8 cellular contexts compared by ENCODE assay signal in the genomic region with DNA sequence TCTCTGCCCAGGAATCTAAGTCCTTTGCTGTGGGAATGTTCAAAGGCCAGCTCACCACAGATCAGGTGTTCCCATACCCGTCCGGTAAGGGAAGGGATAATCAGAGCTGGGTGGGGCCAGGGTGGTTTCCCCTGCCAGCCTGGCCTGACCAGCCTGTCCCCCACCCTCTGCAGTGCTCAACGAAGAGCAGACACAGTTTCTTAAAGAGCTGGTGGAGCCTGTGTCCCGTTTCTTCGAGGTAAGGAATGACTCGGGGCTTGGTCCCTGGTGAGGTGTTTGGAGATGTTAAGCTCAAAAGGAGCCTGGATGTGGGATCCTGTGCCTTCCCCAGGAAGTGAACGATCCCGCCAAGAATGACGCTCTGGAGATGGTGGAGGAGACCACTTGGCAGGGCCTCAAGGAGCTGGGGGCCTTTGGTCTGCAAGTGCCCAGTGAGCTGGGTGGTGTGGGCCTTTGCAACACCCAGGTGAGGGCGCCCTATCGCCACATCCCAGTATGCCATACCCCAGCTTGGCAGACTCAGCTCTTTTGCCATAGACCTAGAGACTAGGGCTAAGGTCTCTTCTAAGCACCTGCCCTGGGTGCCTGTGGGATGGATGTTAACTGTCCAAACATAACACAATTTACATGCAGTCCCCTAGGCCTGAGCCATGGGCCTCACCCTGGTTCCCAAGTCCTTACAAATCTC. TPM values are rescaled to one million over a fixed set of nuclear protein-coding genes. Genes with fewer than 3 reads are reported as not detected.
A peak's percentile ranks its signal among the peaks of the same experiment; 100 is the strongest.
DNase-seq lines count a peak whose midpoint lies in the region; ATAC-seq, FAIRE-seq and TF ChIP-seq lines count a peak whose summit lies in the region.

No MANE protein-coding gene starts in this region.

- TF ChIP-seq POLR2A in K562 (conservative IDR thresholded peaks at IDR 0.05) = no peak; the same call in 1 of the 2 replicates

- peaks cover 0 to 7% (median 0%) of the 10 kb centered on the region in 3 donors for H3K27me3 Mint-ChIP-seq in immature natural killer cell (ENCODE audit: low read depth in 3 of 3)

- TF ChIP-seq RAD21 in K562 (CRISPR knock-in tag; conservative IDR thresholded peaks at IDR 0.05 in 1 of 2, IDR thresholded peaks at IDR 0.05 in 1 of 2) = peak; percentile 7 to 44; a peak in 2 of 4 replicates

- in situ Hi-C loops in K562 (cut with MboI) = no loop called here

- H3K79me2 ChIP-seq in K562 (ENCODE audit: control insufficient read depth, insufficient read depth, low read length) = peaks cover 37% of the 10 kb centered on the region

- H3K4me1 ChIP-seq in HUES6 (ENCODE audit: control insufficient read depth, insufficient read depth, low read length) = peaks cover 39% of the 10 kb centered on the region
- peaks cover 33 to 52% of the 10 kb centered on the region in 2 experiments for H3K4me1 ChIP-seq in K562 (replicated peaks in 1 of 2; ENCODE audit: control insufficient read depth in 2 of 2, insufficient read depth in 2 of 2, low read length in 2 of 2)

- H3K9me3 ChIP-seq in HUES6 (ENCODE audit: control insufficient read depth, insufficient read depth, low read depth, low read length) = no peaks in the 10 kb centered on the region
- no peaks in the 10 kb centered on the region for H3K9me3 ChIP-seq in K562 (replicated peaks; ENCODE audit: control insufficient read depth, insufficient read depth, low read depth, low read length)

- no peaks in the 10 kb centered on the region for H3K27me3 ChIP-seq in HUES6 (ENCODE audit: control insufficient read depth, insufficient read depth, low read length)
- H3K27me3 ChIP-seq in K562 (ENCODE audit: control insufficient read depth in 2 of 2, insufficient read depth in 2 of 2, low read length in 2 of 2) = no peaks in the 10 kb centered on the region

- H3K36me3 ChIP-seq in HUES6 (ENCODE audit: control insufficient read depth, insufficient read depth, low read length) (peaks cover 49% of the 10 kb centered on the region), K562 (ENCODE audit: control insufficient read depth, insufficient read depth, low read length) (peaks cover 52% of the 10 kb centered on the region; the same call in 2 of the 3 replicates)

- BruUV-seq in K562 (replicated peaks; lab: Mats Ljungman, UMichigan) = no TSS peak

- peak overlapping the region; percentile 89 to 95 (median 90) for H3K27ac Mint-ChIP-seq in immature natural killer cell

- H3K9me3 Mint-ChIP-seq in immature natural killer cell = no peaks in the 10 kb centered on the region

- no peak for TF ChIP-seq EP300 in K562 (IDR thresholded peaks at IDR 0.05; ENCODE audit: low read length)

- peak; percentile 64 for DNase-seq in D341Med (ENCODE audit: low spot score)
- DNase-seq in T follicular helper cell (ENCODE audit: low read depth) = peak; percentile 43
- peak in 2 of 4 experiments; percentile 34 to 44 for DNase-seq in K562 (ENCODE audit: extremely low read depth in 1 of 4, low spot score in 3 of 4)
- DNase-seq in immature natural killer cell = peak; percentile 35 to 47 (median 46)
- DNase-seq in stimulated activated CD4-positive, alpha-beta T cell treated with anti-CD3 and anti-CD28 coated beads, Interleukin-1b, Interleukin-23, amount 100 ng/mL, for 4 hours (ENCODE audit: low read depth in 2 of 2) = peak; percentile 37 to 46

- H3K4me3 Mint-ChIP-seq in immature natural killer cell = peak overlapping the region; percentile 89 to 97 (median 91)

- CTCF ChIA-PET in K562 (lab: Yijun Ruan, JAX; ENCODE audit: low intra/inter-chr PET ratio) = no interaction called here

- H2AFZ ChIP-seq in K562 (ENCODE audit: low read depth, low read length) = no peak overlapping the region

- H3K27ac ChIP-seq in HUES6 (ENCODE audit: low read depth, low read length) (peak overlapping the region; percentile 91), K562 (ENCODE audit: extremely low read depth, low read depth, low read length) (peak overlapping the region; percentile 90)

- POLR2A ChIA-PET in K562 (lab: Yijun Ruan, JAX) = interaction anchor here (0.6 to 7.7 kb wide), 7 partner anchors 10 to 116 kb away, joined by 3 to 73 read pairs (median 5); a partner anchor contains a TSS

- peak overlapping the region; percentile 92 for H3K9ac ChIP-seq in HUES6 (ENCODE audit: low read length)
- H3K9ac ChIP-seq in K562 (ENCODE audit: insufficient read depth in 1 of 2, low read depth in 2 of 2, low read length in 2 of 2) = peak overlapping the region; percentile 90 to 99

- WGBS in K562 (ENCODE audit: insufficient coverage, low coverage, missing lambda C conversion rate) = 14% methylated on average over 6 of the region's 11 CpGs

- H3K4me1 Mint-ChIP-seq in immature natural killer cell = peaks cover 34 to 38% of the 10 kb centered on the region in 2 donors

- H3K4me3 ChIP-seq in HUES6 (ENCODE audit: low read depth, low read length) (peak overlapping the region; percentile 90), K562 (peak overlapping the region; percentile 87)

- peaks cover 6% of the 10 kb centered on the region for H4K20me1 ChIP-seq in K562 (replicated peaks; ENCODE audit: control insufficient read depth, insufficient read depth, low read length)

- no peak for FAIRE-seq in K562 (lab: Jason Lieb, UNC)

- H3K36me3 Mint-ChIP-seq in immature natural killer cell = peaks cover 4 to 8% (median 5%) of the 10 kb centered on the region in 3 donors

- peaks cover 6% of the 10 kb centered on the region for H3K9me1 ChIP-seq in K562 (ENCODE audit: control insufficient read depth, insufficient read depth, low read length)

- intact Hi-C loops in K562 (cut with micrococcal nuclease) = no loop called here

- peak; percentile 25 to 41 (median 29); a peak in 3 of 6 replicates for TF ChIP-seq CTCF in K562 (IDR thresholded peaks at IDR 0.05 in 2 of 3, conservative IDR thresholded peaks at IDR 0.05 in 1 of 3; ENCODE audit: insufficient read depth in 2 of 3, low read depth in 1 of 3, low read length in 3 of 3)

- peak overlapping the region; percentile 93 for H3K4me2 ChIP-seq in K562 (ENCODE audit: insufficient read depth, low read length)

- ATAC-seq in K562 = peak; percentile 23
- ATAC-seq in GM18502 (IDR thresholded peaks at IDR 0.05; ENCODE audit: poor library complexity, unreplicated experiment) = no peak
- ATAC-seq in GM19395 (IDR thresholded peaks at IDR 0.05; ENCODE audit: unreplicated experiment) = no peak

RNA-seq across cellular contexts. Expression of a gene that starts 1.0 kb away (rescaled TPM):
- 1,164 and 2,824 TPM in 2 replicates for total RNA-seq in K562 (2011; cell fraction: chromatin; rRNA removed; ENCODE audit: low replicate concordance)
- total RNA-seq in K562 (2011; cell fraction: nucleolus; rRNA removed) = 1,687 and 1,801 TPM in 2 replicates
- 1,262 and 1,361 TPM in 2 replicates for total RNA-seq in K562 (2011; cell fraction: nucleoplasm; rRNA removed)
- total RNA-seq in K562 (2014; rRNA removed) (214 and 235 TPM in 2 replicates), K562 (2014; rRNA removed; fragmentation: Illumina TruSeq; extraction: Trizol) (87.0 and 117 TPM in 2 replicates), K562 (2015; rRNA removed; fragmentation: Illumina TruSeq; extraction: Trizol) (180 and 194 TPM in 2 replicates), K562 (2021) (283 and 313 TPM in 2 replicates)
- polyA plus RNA-seq in K562 (2011; rRNA removed) (261 and 459 TPM in 2 replicates), K562 (2014; fragmentation: Illumina TruSeq; extraction: Trizol) (241 and 269 TPM in 2 replicates), K562 (2014; fragmentation: Nextera tagmentation; extraction: Ambion mirVana) (10 to 100 TPM; 25.5 to 46.2 TPM), K562 (2014; rRNA removed) (376 and 449 TPM in 2 replicates), immature natural killer cell (100 to 1,000 TPM; 138 to 180 (median 141) TPM)
- 206 and 297 TPM in 2 replicates for polyA plus RNA-seq in K562 (2011; cell fraction: cytosol; rRNA removed)
- polyA plus RNA-seq in K562 (2011; cell fraction: nucleus; rRNA removed) = 4,218 and 4,978 TPM in 2 replicates
- polyA plus RNA-seq in K562 (2012) = 380 and 644 TPM in 2 replicates
- 93.6 and 95.1 TPM in 2 replicates for polyA minus RNA-seq in K562 (2011; rRNA and poly(A)+ RNA removed)
- polyA minus RNA-seq in K562 (2011; cell fraction: cytosol; rRNA and poly(A)+ RNA removed) = 82.1 and 82.9 TPM in 2 replicates
- 363 and 519 TPM in 2 replicates for polyA minus RNA-seq in K562 (2011; cell fraction: nucleus; rRNA and poly(A)+ RNA removed)

RNA-seq across cellular contexts. Expression of a gene that starts 1.1 kb away (rescaled TPM):
- 43.5 and 75.5 TPM in 2 replicates for total RNA-seq in K562 (2011; cell fraction: chromatin; rRNA removed; ENCODE audit: low replicate concordance)
- 21.5 and 23.8 TPM in 2 replicates for total RNA-seq in K562 (2011; cell fraction: nucleolus; rRNA removed)
- total RNA-seq in K562 (2011; cell fraction: nucleoplasm; rRNA removed) = 31.9 and 46.3 TPM in 2 replicates
- 4.1 and 4.9 TPM in 2 replicates for total RNA-seq in K562 (2014; rRNA removed)
- total RNA-seq in K562 (2014; rRNA removed; fragmentation: Illumina TruSeq; extraction: Trizol) = 2.2 and 3.1 TPM in 2 replicates
- total RNA-seq in K562 (2015; rRNA removed; fragmentation: Illumina TruSeq; extraction: Trizol) = 4.0 and 4.1 TPM in 2 replicates
- total RNA-seq in K562 (2021) = 8.8 and 12.0 TPM in 2 replicates
- polyA plus RNA-seq in K562 (2011; rRNA removed) = 4.6 and 9.8 TPM in 2 replicates
- 4.1 and 4.3 TPM in 2 replicates for polyA plus RNA-seq in K562 (2011; cell fraction: cytosol; rRNA removed)
- 29.5 and 39.7 TPM in 2 replicates for polyA plus RNA-seq in K562 (2011; cell fraction: nucleus; rRNA removed)
- polyA plus RNA-seq in K562 (2012) = 11.6 and 11.9 TPM in 2 replicates
- polyA plus RNA-seq in K562 (2014; fragmentation: Illumina TruSeq; extraction: Trizol) = 6.3 and 7.8 TPM in 2 replicates
- under 1 TPM; 0.03 to 0.07 TPM for polyA plus RNA-seq in K562 (2014; fragmentation: Nextera tagmentation; extraction: Ambion mirVana)
- polyA plus RNA-seq in K562 (2014; rRNA removed) = 6.6 and 8.5 TPM in 2 replicates
- 4.0 and 5.2 TPM in 2 replicates for polyA minus RNA-seq in K562 (2011; rRNA and poly(A)+ RNA removed)
- 4.9 and 5.7 TPM in 2 replicates for polyA minus RNA-seq in K562 (2011; cell fraction: cytosol; rRNA and poly(A)+ RNA removed)
- polyA minus RNA-seq in K562 (2011; cell fraction: nucleus; rRNA and poly(A)+ RNA removed) = 7.0 and 8.4 TPM in 2 replicates
- under 1 TPM in 1 of 3 donors, not detected in 2; 0.36 TPM for polyA plus RNA-seq in immature natural killer cell

RNA-seq across cellular contexts. Expression of a gene that starts 13.6 kb away (rescaled TPM):
- total RNA-seq in K562 (2011; cell fraction: chromatin; rRNA removed; ENCODE audit: low replicate concordance) = 108 and 173 TPM in 2 replicates
- total RNA-seq in K562 (2011; cell fraction: nucleolus; rRNA removed) = 80.7 and 98.4 TPM in 2 replicates
- 85.2 and 125 TPM in 2 replicates for total RNA-seq in K562 (2011; cell fraction: nucleoplasm; rRNA removed)
- total RNA-seq in K562 (2014; rRNA removed) (39.1 and 42.9 TPM in 2 replicates), K562 (2014; rRNA removed; fragmentation: Illumina TruSeq; extraction: Trizol) (10.7 and 12.0 TPM in 2 replicates), K562 (2015; rRNA removed; fragmentation: Illumina TruSeq; extraction: Trizol) (24.3 and 25.9 TPM in 2 replicates), K562 (2021) (44.6 and 49.5 TPM in 2 replicates)
- polyA plus RNA-seq in K562 (2011; rRNA removed) (3.9 and 7.2 TPM in 2 replicates), K562 (2014; fragmentation: Illumina TruSeq; extraction: Trizol) (34.0 and 35.5 TPM in 2 replicates), K562 (2014; fragmentation: Nextera tagmentation; extraction: Ambion mirVana) (1 to 10 TPM; 1.3 TPM), K562 (2014; rRNA removed) (25.8 and 28.5 TPM in 2 replicates), immature natural killer cell (10 to 100 TPM; 19.4 to 28.5 (median 25.2) TPM)
- 6.9 and 7.1 TPM in 2 replicates for polyA plus RNA-seq in K562 (2011; cell fraction: cytosol; rRNA removed)
- polyA plus RNA-seq in K562 (2011; cell fraction: nucleus; rRNA removed) = 34.8 and 49.0 TPM in 2 replicates
- 45.7 and 51.8 TPM in 2 replicates for polyA plus RNA-seq in K562 (2012)
- polyA minus RNA-seq in K562 (2011; rRNA and poly(A)+ RNA removed) = 11.9 and 13.2 TPM in 2 replicates
- 9.1 and 20.8 TPM in 2 replicates for polyA minus RNA-seq in K562 (2011; cell fraction: cytosol; rRNA and poly(A)+ RNA removed)
- polyA minus RNA-seq in K562 (2011; cell fraction: nucleus; rRNA and poly(A)+ RNA removed) = 30.4 and 34.9 TPM in 2 replicates

RNA-seq across cellular contexts. Expression of a gene that starts 18.5 kb away (rescaled TPM):
- 21.4 and 38.4 TPM in 2 replicates for total RNA-seq in K562 (2011; cell fraction: chromatin; rRNA removed; ENCODE audit: low replicate concordance)
- total RNA-seq in K562 (2011; cell fraction: nucleolus; rRNA removed) = 20.0 and 20.1 TPM in 2 replicates
- total RNA-seq in K562 (2011; cell fraction: nucleoplasm; rRNA removed) = 23.5 and 23.7 TPM in 2 replicates
- total RNA-seq in K562 (2014; rRNA removed) = 39.0 and 49.9 TPM in 2 replicates
- total RNA-seq in K562 (2014; rRNA removed; fragmentation: Illumina TruSeq; extraction: Trizol) = 27.8 and 28.1 TPM in 2 replicates
- 50.1 and 51.1 TPM in 2 replicates for total RNA-seq in K562 (2015; rRNA removed; fragmentation: Illumina TruSeq; extraction: Trizol)
- 33.7 and 38.6 TPM in 2 replicates for total RNA-seq in K562 (2021)
- 25.0 and 32.7 TPM in 2 replicates for polyA plus RNA-seq in K562 (2011; rRNA removed)
- polyA plus RNA-seq in K562 (2011; cell fraction: cytosol; rRNA removed) = 20.0 and 33.8 TPM in 2 replicates
- polyA plus RNA-seq in K562 (2011; cell fraction: nucleus; rRNA removed) = 16.8 and 28.4 TPM in 2 replicates
- 27.6 and 38.6 TPM in 2 replicates for polyA plus RNA-seq in K562 (2012)
- polyA plus RNA-seq in K562 (2014; fragmentation: Illumina TruSeq; extraction: Trizol) = 53.1 and 87.5 TPM in 2 replicates
- 1 to 10 TPM; 7.4 TPM for polyA plus RNA-seq in K562 (2014; fragmentation: Nextera tagmentation; extraction: Ambion mirVana)
- polyA plus RNA-seq in K562 (2014; rRNA removed) = 34.1 and 36.1 TPM in 2 replicates
- 20.2 and 26.4 TPM in 2 replicates for polyA minus RNA-seq in K562 (2011; rRNA and poly(A)+ RNA removed)
- polyA minus RNA-seq in K562 (2011; cell fraction: cytosol; rRNA and poly(A)+ RNA removed) = 14.2 and 19.9 TPM in 2 replicates
- polyA minus RNA-seq in K562 (2011; cell fraction: nucleus; rRNA and poly(A)+ RNA removed) = 7.1 and 10.6 TPM in 2 replicates
- 10 to 100 TPM; 11.9 to 41.4 (median 17.7) TPM for polyA plus RNA-seq in immature natural killer cell

RNA-seq across cellular contexts. Expression of a gene that starts 21.5 kb away (rescaled TPM):
- 24.6 and 29.6 TPM in 2 replicates for total RNA-seq in K562 (2011; cell fraction: chromatin; rRNA removed; ENCODE audit: low replicate concordance)
- 22.9 and 27.7 TPM in 2 replicates for total RNA-seq in K562 (2011; cell fraction: nucleolus; rRNA removed)
- 36.2 and 50.7 TPM in 2 replicates for total RNA-seq in K562 (2011; cell fraction: nucleoplasm; rRNA removed)
- total RNA-seq in K562 (2014; rRNA removed) = 47.5 and 75.8 TPM in 2 replicates
- 104 and 117 TPM in 2 replicates for total RNA-seq in K562 (2014; rRNA removed; fragmentation: Illumina TruSeq; extraction: Trizol)
- total RNA-seq in K562 (2015; rRNA removed; fragmentation: Illumina TruSeq; extraction: Trizol) = 114 TPM in 2 replicates
- 152 and 155 TPM in 2 replicates for total RNA-seq in K562 (2021)
- 152 and 170 TPM in 2 replicates for polyA plus RNA-seq in K562 (2011; rRNA removed)
- polyA plus RNA-seq in K562 (2011; cell fraction: cytosol; rRNA removed) = 165 and 263 TPM in 2 replicates
- polyA plus RNA-seq in K562 (2011; cell fraction: nucleus; rRNA removed) = 57.4 and 88.4 TPM in 2 replicates
- 192 and 504 TPM in 2 replicates for polyA plus RNA-seq in K562 (2012)
- 309 and 373 TPM in 2 replicates for polyA plus RNA-seq in K562 (2014; fragmentation: Illumina TruSeq; extraction: Trizol)
- 100 to 1,000 TPM; 246 to 279 TPM for polyA plus RNA-seq in K562 (2014; fragmentation: Nextera tagmentation; extraction: Ambion mirVana)
- 130 and 135 TPM in 2 replicates for polyA plus RNA-seq in K562 (2014; rRNA removed)
- polyA minus RNA-seq in K562 (2011; rRNA and poly(A)+ RNA removed) = 102 and 103 TPM in 2 replicates
- polyA minus RNA-seq in K562 (2011; cell fraction: cytosol; rRNA and poly(A)+ RNA removed) = 54.3 and 65.2 TPM in 2 replicates
- 10.8 and 28.3 TPM in 2 replicates for polyA minus RNA-seq in K562 (2011; cell fraction: nucleus; rRNA and poly(A)+ RNA removed)
- polyA plus RNA-seq in immature natural killer cell = 100 to 1,000 TPM; 764 to 982 (median 905) TPM
